In genomic region chr2:240111253-240111652, GRCh38 we compare ENCODE assay signal across 24 cellular contexts. TPM values are rescaled to one million over a fixed set of nuclear protein-coding genes. Genes with fewer than 3 reads are reported as not detected.
DNase-seq lines count a peak whose midpoint lies in the region; TF ChIP-seq lines count a peak whose summit lies in the region.
"Had no signal": no experiment of that assay in that cellular context is flagged by ENCODE, and none has a peak within 500 bp of the region (broad histone marks: within the 10 kb centered on the region; RNA-seq: fewer than 3 reads in every experiment).

No MANE protein-coding gene starts in this region.

- no peaks in the 10 kb centered on the region for H4K20me1 ChIP-seq in hepatocyte (ENCODE audit: insufficient read depth, poor library complexity, severe bottlenecking)

- CTCF ChIA-PET in HEK293 (lab: Yijun Ruan, JAX), result interaction anchor here (1.8 kb wide), 1 partner anchor 32 kb away, joined by 4 read pairs; no protein-coding TSS in a partner anchor

- H3K9me2 ChIP-seq in hepatocyte (replicated peaks; ENCODE audit: insufficient read depth), result no peaks in the 10 kb centered on the region

- H2AFZ ChIP-seq in hepatocyte, result no peak overlapping the region

- POLR2A ChIA-PET in HEK293 (lab: Yijun Ruan, JAX), result no interaction called here

- H3K4me2 ChIP-seq in hepatocyte, result no peak overlapping the region
- H3K4me2 ChIP-seq: KMS-11 had no signal

- H3K9me3 ChIP-seq in HEK293 (ENCODE audit: control insufficient read depth, insufficient read depth, low read depth, low read length) (no peaks in the 10 kb centered on the region), hepatocyte (ENCODE audit: low read depth) (no peaks in the 10 kb centered on the region)
- H3K9me3 ChIP-seq: neutrophil, prostate gland, transverse colon had no signal

- peaks cover 25% of the 10 kb centered on the region for H3K27me3 ChIP-seq in hepatocyte

- H3K79me2 ChIP-seq in hepatocyte, result no peaks in the 10 kb centered on the region

- H3K4me1 ChIP-seq in HEK293 (ENCODE audit: control insufficient read depth, insufficient read depth, low read length) (peaks cover 2% of the 10 kb centered on the region; the same call in 1 of the 2 replicates), hepatocyte (ENCODE audit: insufficient read depth) (no peaks in the 10 kb centered on the region)
- H3K4me1 ChIP-seq: left ventricle myocardium inferior, prostate gland, transverse colon had no signal

- H3K36me3 ChIP-seq in HEK293 (ENCODE audit: control insufficient read depth in 2 of 2, insufficient read depth in 1 of 2, low read length in 2 of 2) (no peaks in the 10 kb centered on the region), hepatocyte (replicated peaks; ENCODE audit: insufficient read depth, low read depth) (no peaks in the 10 kb centered on the region)
- H3K36me3 ChIP-seq: left ventricle myocardium inferior, neutrophil, prostate gland, transverse colon had no signal

- H3K4me3 ChIP-seq in HEK293 (ENCODE audit: low read depth, low read length) (no peak overlapping the region), hepatocyte (no peak overlapping the region), coronary artery (no peak overlapping the region)
- H3K4me3 ChIP-seq: dorsolateral prefrontal cortex, left ventricle myocardium inferior, prostate gland, SK-N-MC, transverse colon had no signal

- DNase-seq in DMS 273 (lab: John Stamatoyannopoulos, UW; ENCODE audit: unreplicated experiment) (peak; percentile 92), RPMI7951 (ENCODE audit: low read depth) (peak; percentile 14), hepatocyte (ENCODE audit: low spot score) (peak; percentile 33), GM20000 (ENCODE audit: low spot score) (no peak), foreskin melanocyte (no peak), coronary artery (ENCODE audit: low spot score) (no peak)
- DNase-seq: activated CD4-positive, alpha-beta T cell treated with anti-CD3 and anti-CD28 coated beads, Interleukin-2, amount 50 U/mL, for 4 hours; activated CD8-positive, alpha-beta memory T cell treated with anti-CD3 and anti-CD28 coated beads, Interleukin-2, amount 50 U/mL, for 4 hours; CD8-positive, alpha-beta memory T cell; DND-41; dorsolateral prefrontal cortex; left ventricle myocardium inferior; RPMI8226; transverse colon had no signal

- TF ChIP-seq CTCF in HEK293 (tag by site-specific recombination; IDR thresholded peaks at IDR 0.05) (no peak), hepatocyte (IDR thresholded peaks at IDR 0.05; ENCODE audit: poor library complexity) (no peak), GM20000 (IDR thresholded peaks at IDR 0.05; ENCODE audit: extremely low read depth, missing control alignments) (no peak), coronary artery (IDR thresholded peaks at IDR 0.05) (no peak)

- 50% methylated on average over 10 of the region's 10 CpGs for WGBS in hepatocyte (ENCODE audit: low lambda C conversion rate, missing lambda C conversion rate)

- H3K27ac ChIP-seq in HEK293 (ENCODE audit: extremely low read depth, low read depth, low read length) (no peak overlapping the region), hepatocyte (no peak overlapping the region), coronary artery (no peak overlapping the region)
- H3K27ac ChIP-seq: dorsolateral prefrontal cortex, KMS-11, left ventricle myocardium inferior, neutrophil, prostate gland, SK-N-MC, transverse colon had no signal

TF ChIP-seq in HEK293, 187 proteins besides CTCF, POLR2A, EP300 and RAD21:
- TF ChIP-seq ZNF670 (tag by site-specific recombination; IDR thresholded peaks at IDR 0.05; ENCODE audit: low read depth) (no peak), ZBTB17 (tag by site-specific recombination; IDR thresholded peaks at IDR 0.05) (peak; percentile 49)

RNA-seq across cellular contexts. Expression of gene COPS9, which starts 24.9 kb away (rescaled TPM):
- 400 and 466 TPM in 2 replicates for total RNA-seq in RPMI7951 (2014; rRNA removed; shearing (Covaris generic))
- 109 and 146 TPM in 2 replicates for total RNA-seq in hepatocyte
- 253 and 300 TPM in 2 replicates for polyA plus RNA-seq in hepatocyte

RNA-seq across cellular contexts. Expression of gene OTOS, which starts 29.2 kb away (rescaled TPM):
- total RNA-seq in RPMI7951 (2014; rRNA removed; shearing (Covaris generic)), result 1.7 TPM in 1 of 2 replicates, not detected in the other
- 0.50 TPM in 1 of 2 replicates, not detected in the other for total RNA-seq in hepatocyte
- polyA plus RNA-seq in hepatocyte, result 0.34 TPM in 1 of 2 replicates, not detected in the other
- total RNA-seq: activated T-helper 17 cell treated with anti-CD3 and anti-CD28 coated beads, Interleukin-2, amount 50 U/mL, for 72 hours; astrocyte; CD8-positive, alpha-beta memory T cell; left ventricle myocardium inferior; mesenteric fat pad; NCI-H460; prostate gland; T-helper 2 cell treated with Interferon-gamma antibody and Interleukin-4, amounts not matched to agents 100 ng/mL and 5 ng/mL, for 36 hours; transverse colon had no signal
- polyA plus RNA-seq: CD8-positive, alpha-beta memory T cell had no signal

RNA-seq across cellular contexts. Expression of gene OR6B3, which starts 57.9 kb away (rescaled TPM):
- not detected in 2 replicates for total RNA-seq in RPMI7951 (2014; rRNA removed; shearing (Covaris generic))
- total RNA-seq in hepatocyte, result not detected in 2 replicates
- not detected in 2 replicates for polyA plus RNA-seq in hepatocyte
- total RNA-seq: activated T-helper 17 cell treated with anti-CD3 and anti-CD28 coated beads, Interleukin-2, amount 50 U/mL, for 72 hours; astrocyte; CD8-positive, alpha-beta memory T cell; left ventricle myocardium inferior; mesenteric fat pad; NCI-H460; prostate gland; T-helper 2 cell treated with Interferon-gamma antibody and Interleukin-4, amounts not matched to agents 100 ng/mL and 5 ng/mL, for 36 hours; transverse colon had no signal
- polyA plus RNA-seq: CD8-positive, alpha-beta memory T cell had no signal

Comparison
In these comparisons a context has a peak if more than half of its experiments do, and no peak if none do; other contexts are left out.
1. DNase-seq: peak in DMS 273 (single experiment), RPMI7951 (single experiment) and hepatocyte (single experiment); none in GM20000 (single experiment), foreskin melanocyte (single experiment) and coronary artery (single experiment).